8 cellular contexts compared by ENCODE assay signal in the genomic region with DNA sequence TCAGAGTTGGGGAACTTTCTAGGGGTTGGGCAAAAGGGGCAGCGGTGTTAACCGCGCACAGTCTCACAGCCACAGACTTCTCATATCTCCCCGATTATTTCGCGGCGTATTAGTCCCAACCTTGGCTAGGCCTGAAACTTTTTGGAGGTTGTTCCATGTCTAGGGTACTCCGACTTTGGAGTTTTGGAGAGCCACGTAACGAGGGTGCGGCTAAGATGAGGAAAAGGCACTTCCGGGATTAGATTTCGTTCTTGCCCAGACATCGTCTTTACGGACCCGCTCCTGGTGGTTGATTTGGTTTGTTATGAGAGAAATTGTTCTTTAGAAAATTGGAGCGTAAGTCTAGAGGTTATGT. TPM values are rescaled to one million over a fixed set of nuclear protein-coding genes. Genes with fewer than 3 reads are reported as not detected.
DNase-seq lines count a peak whose midpoint lies in the region; ATAC-seq and TF ChIP-seq lines count a peak whose summit lies in the region.

No MANE protein-coding gene starts in this region.

- TF ChIP-seq CTCF in mammary epithelial cell (conservative IDR thresholded peaks at IDR 0.05 in 1 of 2, IDR thresholded peaks at IDR 0.05 in 1 of 2; ENCODE audit: extremely low read depth in 1 of 2, insufficient read depth in 1 of 2, low read depth in 1 of 2, low read length in 2 of 2) (no peak), lung (IDR thresholded peaks at IDR 0.05; ENCODE audit: control extremely low read depth, extremely low read depth) (no peak), upper lobe of right lung (IDR thresholded peaks at IDR 0.05) (no peak)

- H3K4me3 ChIP-seq in mammary epithelial cell (replicated peaks in 1 of 3; ENCODE audit: insufficient read depth in 1 of 3, low read depth in 2 of 3, low read length in 3 of 3), result peak overlapping the region; percentile 78 to 94 (median 80)
- H3K4me3 ChIP-seq in lung, result peak overlapping the region; percentile 93
- peak overlapping the region; percentile 89 for H3K4me3 ChIP-seq in upper lobe of right lung

- 3% methylated on average over 16 of the region's 17 CpGs for WGBS in mammary epithelial cell (ENCODE audit: low coverage, missing lambda C conversion rate)
- WGBS in lung, 2 donors, result 0% methylated on average over 17 of the region's 17 CpGs

- H2AFZ ChIP-seq in mammary epithelial cell (ENCODE audit: low read depth, low read length), result peak overlapping the region; percentile 94

- peak; percentile 38 for DNase-seq in SIG-M5 treated with dmso at 0.1 percent for 504 hours (lab: John Stamatoyannopoulos, UW; ENCODE audit: unreplicated experiment)
- DNase-seq in SIG-M5 (lab: John Stamatoyannopoulos, UW), result no peak
- DNase-seq in NOMO-1 treated with dmso at 0.1 percent for 144 hours (lab: John Stamatoyannopoulos, UW; ENCODE audit: unreplicated experiment), result peak; percentile 1
- peak; percentile 46 for DNase-seq in mammary epithelial cell
- no peak for DNase-seq in lung (ENCODE audit: low spot score)
- DNase-seq in upper lobe of right lung, result no peak
- DNase-seq in NCI-H526 treated with DMSO at 0.1 percent for 48 hours (lab: John Stamatoyannopoulos, UW), result no peak

- ATAC-seq in lung (ENCODE audit: insufficient read depth, low FRiP score) (no peak), upper lobe of right lung (no peak), GM18858 (IDR thresholded peaks at IDR 0.05; ENCODE audit: unreplicated experiment) (no peak)

- peaks cover 6% of the 10 kb centered on the region for H4K20me1 ChIP-seq in mammary epithelial cell (ENCODE audit: insufficient read depth, low read length)

- no peaks in the 10 kb centered on the region for H3K27me3 ChIP-seq in mammary epithelial cell (ENCODE audit: insufficient read depth, low read length)
- no peaks in the 10 kb centered on the region for H3K27me3 ChIP-seq in lung (ENCODE audit: control insufficient read depth, insufficient read depth)
- no peaks in the 10 kb centered on the region for H3K27me3 ChIP-seq in upper lobe of right lung

- H3K79me2 ChIP-seq in mammary epithelial cell (ENCODE audit: insufficient read depth, low read length), result peaks cover 94% of the 10 kb centered on the region

- peak overlapping the region; percentile 93 for H3K9ac ChIP-seq in mammary epithelial cell (ENCODE audit: insufficient read depth, low read length)

- H3K4me1 ChIP-seq in mammary epithelial cell (ENCODE audit: insufficient read depth, low read length), result peaks cover 33% of the 10 kb centered on the region
- H3K4me1 ChIP-seq in lung (ENCODE audit: control insufficient read depth in 2 of 2, insufficient read depth in 2 of 2, low read length in 2 of 2), result peaks cover 4 to 13% of the 10 kb centered on the region in 2 donors
- peaks cover 36% of the 10 kb centered on the region for H3K4me1 ChIP-seq in upper lobe of right lung

- intact Hi-C loops in mammary epithelial cell (cut with micrococcal nuclease) (no loop called here), upper lobe of right lung (cut with DNase I) (no loop called here)

- peak overlapping the region; percentile 86 for H3K27ac ChIP-seq in mammary epithelial cell (ENCODE audit: insufficient read depth, low read depth, low read length)
- peak overlapping the region; percentile 90 to 93 for H3K27ac ChIP-seq in lung (ENCODE audit: low read depth in 1 of 2, low read length in 1 of 2)
- H3K27ac ChIP-seq in upper lobe of right lung, result peak overlapping the region; percentile 94

- H3K4me2 ChIP-seq in mammary epithelial cell (ENCODE audit: insufficient read depth, low read depth, low read length), result peak overlapping the region; percentile 88

- in situ Hi-C loops in mammary epithelial cell (cut with MboI; ENCODE audit: low sequenced_read_pairs in 2 of 2), result no loop called here

- no TSS peak for BruUV-seq in mammary epithelial cell (replicated peaks; lab: Mats Ljungman, UMichigan)

- CTCF ChIA-PET in mammary epithelial cell (lab: Charles Lee; ENCODE audit: low non-redundant PET), result no interaction called here

- no peaks in the 10 kb centered on the region for H3K36me3 ChIP-seq in mammary epithelial cell (ENCODE audit: insufficient read depth, low read length)
- H3K36me3 ChIP-seq in lung (ENCODE audit: control insufficient read depth in 2 of 2, insufficient read depth in 2 of 2, low read length in 2 of 2), result no peaks in the 10 kb centered on the region
- H3K36me3 ChIP-seq in upper lobe of right lung, result no peaks in the 10 kb centered on the region

- H3K9me3 ChIP-seq in mammary epithelial cell (replicated peaks; ENCODE audit: insufficient read depth, low read length), result no peaks in the 10 kb centered on the region
- H3K9me3 ChIP-seq in lung (ENCODE audit: control insufficient read depth in 2 of 2, insufficient read depth in 1 of 2, low read length in 1 of 2), result no peaks in the 10 kb centered on the region
- H3K9me3 ChIP-seq in upper lobe of right lung, result no peaks in the 10 kb centered on the region

- dilution Hi-C loops in mammary epithelial cell (cut with HindIII; ENCODE audit: low sequenced_read_pairs), result no loop called here

RNA-seq across cellular contexts. Expression of a gene that starts 0.5 kb away (rescaled TPM):
- total RNA-seq in mammary epithelial cell (10 to 100 TPM; 27.0 to 85.4 TPM), lung (10 to 100 TPM; 45.9 to 91.9 TPM), upper lobe of right lung (48.7 TPM)
- polyA plus RNA-seq in mammary epithelial cell (7.0 TPM), lung (10 to 100 TPM; 17.0 to 21.0 TPM)
- 41.3 TPM for polyA minus RNA-seq in mammary epithelial cell

RNA-seq across cellular contexts. Expression of a gene that starts 1.1 kb away (rescaled TPM):
- total RNA-seq in mammary epithelial cell (10 to 100 TPM; 51.3 to 62.8 TPM), lung (10 to 100 TPM; 59.3 to 60.9 TPM), upper lobe of right lung (90.3 TPM)
- polyA plus RNA-seq in mammary epithelial cell (28.8 TPM), lung (10 to 100 TPM; 36.4 to 40.2 TPM)
- polyA minus RNA-seq in mammary epithelial cell, result 62.1 TPM

Comparison
In these comparisons a context has a peak if more than half of its experiments do, and no peak if none do; other contexts are left out.
1. DNase-seq: peak in SIG-M5 treated with dmso at 0.1 percent for 504 hours (single experiment), NOMO-1 treated with dmso at 0.1 percent for 144 hours (single experiment) and mammary epithelial cell (single experiment); none in SIG-M5 (single experiment), lung (single experiment), upper lobe of right lung (single experiment) and NCI-H526 treated with DMSO at 0.1 percent for 48 hours (single experiment).
2. Peak in every context shown above with its lines, with median percentiles within 50 percentile points of each other: H3K27ac ChIP-seq and H3K4me3 ChIP-seq.